Comparison of ENCODE assay signal across 8 cellular contexts in the genomic region with DNA sequence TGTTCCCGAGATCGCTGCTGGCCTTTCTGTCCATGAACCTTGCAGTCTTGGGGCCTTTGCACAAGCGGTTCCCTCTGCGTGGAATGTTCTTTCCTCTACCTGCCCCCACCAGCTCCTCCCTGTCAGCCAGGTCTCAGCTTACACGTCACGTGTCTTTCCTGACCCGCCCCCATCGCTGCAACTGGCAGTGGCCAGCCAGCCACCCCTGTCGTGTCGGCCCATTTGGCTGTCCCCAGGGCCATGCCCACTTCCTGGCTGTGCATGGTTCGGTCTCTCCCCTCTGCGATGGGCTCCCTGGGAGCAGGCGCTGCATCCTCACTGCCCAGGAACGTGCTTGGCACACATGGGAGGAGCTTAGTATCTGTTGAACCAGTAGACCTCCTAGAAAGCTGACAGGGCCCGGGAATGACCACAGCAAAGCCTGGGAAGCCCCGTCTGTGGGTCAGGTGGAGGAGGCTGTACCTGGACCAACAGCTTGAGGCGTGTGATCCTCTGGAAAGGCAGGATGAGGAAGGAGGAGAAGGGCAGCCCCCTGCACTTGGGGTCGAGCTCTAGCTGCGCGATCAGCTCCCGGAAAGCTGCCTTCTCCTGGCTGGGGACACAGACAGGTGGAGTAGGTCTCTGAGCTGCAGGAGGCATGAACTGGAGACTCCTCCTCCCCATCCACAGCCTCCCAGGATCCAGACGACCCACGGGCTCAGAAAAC. TPM values are rescaled to one million over a fixed set of nuclear protein-coding genes. Genes with fewer than 3 reads are reported as not detected.
DNase-seq lines count a peak whose midpoint lies in the region; ATAC-seq, FAIRE-seq and TF ChIP-seq lines count a peak whose summit lies in the region.

No MANE protein-coding gene starts in this region.

- no peaks in the 10 kb centered on the region for H3K36me3 Mint-ChIP-seq in activated T-helper 2 cell treated with anti-CD3 and anti-CD28 coated beads, Interferon-gamma antibody, Interleukin-2, Interleukin-4, amounts not matched to agents 10 μg/mL and 5 μg/mL and 100 μg/mL, durations not matched to agents 14 hours and 24 hours and 36 hours (ENCODE audit: low read depth)

- TF ChIP-seq CTCF in choroid plexus epithelial cell (conservative IDR thresholded peaks at IDR 0.05; ENCODE audit: low read depth, low read length) (no peak), mucosa of descending colon (IDR thresholded peaks at IDR 0.05) (no peak)

- H3K27ac Mint-ChIP-seq in activated T-helper 2 cell treated with anti-CD3 and anti-CD28 coated beads, Interferon-gamma antibody, Interleukin-2, Interleukin-4, amounts not matched to agents 10 μg/mL and 5 μg/mL and 100 μg/mL, durations not matched to agents 14 hours and 24 hours and 36 hours = no peak overlapping the region

- H3K4me1 Mint-ChIP-seq in activated T-helper 2 cell treated with anti-CD3 and anti-CD28 coated beads, Interferon-gamma antibody, Interleukin-2, Interleukin-4, amounts not matched to agents 10 μg/mL and 5 μg/mL and 100 μg/mL, durations not matched to agents 14 hours and 24 hours and 36 hours (ENCODE audit: low read depth) = peaks cover 5% of the 10 kb centered on the region

- no peak overlapping the region for H3K4me3 Mint-ChIP-seq in activated T-helper 2 cell treated with anti-CD3 and anti-CD28 coated beads, Interferon-gamma antibody, Interleukin-2, Interleukin-4, amounts not matched to agents 10 μg/mL and 5 μg/mL and 100 μg/mL, durations not matched to agents 14 hours and 24 hours and 36 hours (ENCODE audit: low read depth)

- H3K27me3 Mint-ChIP-seq in activated T-helper 2 cell treated with anti-CD3 and anti-CD28 coated beads, Interferon-gamma antibody, Interleukin-2, Interleukin-4, amounts not matched to agents 10 μg/mL and 5 μg/mL and 100 μg/mL, durations not matched to agents 14 hours and 24 hours and 36 hours (ENCODE audit: low read depth) = no peaks in the 10 kb centered on the region

- no peak for TF ChIP-seq POLR2A in GM12891 (IDR thresholded peaks at IDR 0.05; ENCODE audit: low read depth, low read length)

- H3K4me1 ChIP-seq in mucosa of descending colon (ENCODE audit: low read depth) = no peaks in the 10 kb centered on the region

- no peaks in the 10 kb centered on the region for H3K9me3 Mint-ChIP-seq in activated T-helper 2 cell treated with anti-CD3 and anti-CD28 coated beads, Interferon-gamma antibody, Interleukin-2, Interleukin-4, amounts not matched to agents 10 μg/mL and 5 μg/mL and 100 μg/mL, durations not matched to agents 14 hours and 24 hours and 36 hours

- no peak for ATAC-seq in mucosa of descending colon

- intact Hi-C loops in mucosa of descending colon (cut with DNase I, micrococcal nuclease) = no loop called here
- intact Hi-C loops in activated T-helper 2 cell treated with anti-CD3 and anti-CD28 coated beads, Interferon-gamma antibody, Interleukin-2, Interleukin-4, amounts not matched to agents 10 μg/mL and 5 μg/mL and 100 μg/mL, durations not matched to agents 14 hours and 24 hours and 36 hours (cut with micrococcal nuclease) = loop anchor here (10.0 kb wide), 1 partner anchor 174 kb away; a partner anchor contains a TSS

- H3K36me3 ChIP-seq in mucosa of descending colon (ENCODE audit: low read depth) = no peaks in the 10 kb centered on the region

- FAIRE-seq in GM12891 (lab: Jason Lieb, UNC) = no peak

- DNase-seq in DMS153 (lab: John Stamatoyannopoulos, UW) (peak; percentile 82), NCI-H2107 treated with DMSO at 0.1 percent for 48 hours (lab: John Stamatoyannopoulos, UW; ENCODE audit: unreplicated experiment) (peak; percentile 48), choroid plexus epithelial cell (ENCODE audit: low read depth) (peak; percentile 32), mucosa of descending colon (peak in 2 of 3 donors; percentile 8 to 42), DMS79 (lab: John Stamatoyannopoulos, UW) (no peak), GM12891 (ENCODE audit: insufficient read length, low spot score) (no peak)
- DNase-seq in stimulated activated CD4-positive, alpha-beta T cell treated with anti-CD3 and anti-CD28 coated beads, Interleukin-12 subunit alpha, Interleukin-12 subunit beta, amount 100 ng/mL, for 4 hours = no peak
- DNase-seq in activated T-helper 2 cell treated with anti-CD3 and anti-CD28 coated beads, Interferon-gamma antibody, Interleukin-2, Interleukin-4, amounts not matched to agents 10 μg/mL and 5 μg/mL and 100 μg/mL, durations not matched to agents 14 hours and 24 hours and 36 hours (ENCODE audit: low spot score) = no peak

- H3K4me3 ChIP-seq in choroid plexus epithelial cell (ENCODE audit: low read depth, low read length) (peak overlapping the region; percentile 32), mucosa of descending colon (no peak overlapping the region)

- H3K9me3 ChIP-seq in mucosa of descending colon = no peaks in the 10 kb centered on the region

TF ChIP-seq in GM12891, 5 proteins besides CTCF, POLR2A, EP300 and RAD21:
- no peak for TF ChIP-seq SPI1 (IDR thresholded peaks at IDR 0.05; ENCODE audit: low read depth, low read length)
- TF ChIP-seq POU2F2 (IDR thresholded peaks at IDR 0.05; ENCODE audit: low read depth, low read length) = no peak
- no peak for TF ChIP-seq PAX5 (IDR thresholded peaks at IDR 0.05; ENCODE audit: insufficient read depth, low read length, severe bottlenecking)
TF ChIP-seq in GM12891: peak in this region for 0.

RNA-seq across cellular contexts. Expression of a gene that starts 21.0 kb away (rescaled TPM):
- 10 to 100 TPM; 13.3 to 48.1 (median 31.5) TPM for total RNA-seq in mucosa of descending colon
- 1.9 and 3.2 TPM in 2 replicates for total RNA-seq in activated T-helper 2 cell treated with anti-CD3 and anti-CD28 coated beads, Interferon-gamma antibody, Interleukin-2, Interleukin-4, amounts not matched to agents 10 μg/mL and 5 μg/mL and 100 μg/mL, durations not matched to agents 14 hours and 24 hours and 36 hours
- 0.82 TPM for polyA plus RNA-seq in GM12891 (2012; ENCODE audit: low read depth, missing spikeins)

Comparison
In these comparisons a context has a peak if more than half of its experiments do, and no peak if none do; other contexts are left out.
1. DNase-seq: peak in DMS153 (single experiment), NCI-H2107 treated with DMSO at 0.1 percent for 48 hours (single experiment), choroid plexus epithelial cell (single experiment) and mucosa of descending colon (2 of 3); none in stimulated activated CD4-positive, alpha-beta T cell treated with anti-CD3 and anti-CD28 coated beads, Interleukin-12 subunit alpha, Interleukin-12 subunit beta, amount 100 ng/mL, for 4 hours (single experiment), DMS79 (single experiment), activated T-helper 2 cell treated with anti-CD3 and anti-CD28 coated beads, Interferon-gamma antibody, Interleukin-2, Interleukin-4, amounts not matched to agents 10 μg/mL and 5 μg/mL and 100 μg/mL, durations not matched to agents 14 hours and 24 hours and 36 hours (single experiment) and GM12891 (single experiment).